1 cellular context compared by ENCODE assay signal in the genomic region with DNA sequence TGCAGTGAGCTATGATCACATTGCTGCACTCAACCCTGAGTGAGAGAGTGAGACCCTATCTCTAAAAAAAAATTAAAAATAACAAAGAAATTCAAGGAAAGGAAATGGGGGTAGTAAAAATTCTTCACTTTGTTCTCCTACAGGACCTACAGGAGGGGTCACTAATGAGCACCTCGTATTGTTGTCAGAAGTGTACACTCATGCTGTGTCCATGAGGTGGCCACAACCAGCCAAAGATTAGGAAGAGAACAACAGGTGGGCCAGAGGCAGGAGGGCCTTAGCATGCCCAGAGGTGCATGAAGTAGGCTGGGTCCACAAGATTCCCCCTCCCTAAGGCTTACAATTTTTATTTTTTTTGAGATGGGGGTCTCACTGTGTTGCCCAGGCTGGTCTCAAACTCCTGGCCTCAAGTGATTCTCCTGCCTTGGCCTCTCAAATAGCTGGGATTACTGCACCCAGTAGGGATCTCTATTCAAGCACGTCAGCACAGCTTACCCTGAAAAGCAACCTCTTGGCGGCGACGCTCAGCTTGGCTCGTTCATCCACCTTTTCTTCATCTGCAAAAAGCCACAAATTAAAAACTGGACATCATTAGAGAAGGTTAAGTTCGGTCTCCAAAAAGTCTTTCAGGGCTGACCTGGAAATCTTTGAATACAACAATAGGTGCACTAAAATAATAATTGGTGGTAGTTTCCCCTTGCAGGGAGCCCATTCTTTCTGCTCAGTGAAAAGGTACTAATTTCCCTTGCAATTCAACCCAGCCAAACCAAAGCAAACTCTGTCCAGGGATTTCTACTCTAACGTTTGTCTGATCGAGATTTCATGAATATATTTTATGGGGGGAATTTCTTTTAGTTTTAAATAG.
TF ChIP-seq lines count a peak whose summit lies in the region.

No MANE protein-coding gene starts in this region.

TF ChIP-seq in Ishikawa, 13 proteins besides CTCF, POLR2A, EP300 and RAD21 (continued from another document):
- TF ChIP-seq, protein P1, sequence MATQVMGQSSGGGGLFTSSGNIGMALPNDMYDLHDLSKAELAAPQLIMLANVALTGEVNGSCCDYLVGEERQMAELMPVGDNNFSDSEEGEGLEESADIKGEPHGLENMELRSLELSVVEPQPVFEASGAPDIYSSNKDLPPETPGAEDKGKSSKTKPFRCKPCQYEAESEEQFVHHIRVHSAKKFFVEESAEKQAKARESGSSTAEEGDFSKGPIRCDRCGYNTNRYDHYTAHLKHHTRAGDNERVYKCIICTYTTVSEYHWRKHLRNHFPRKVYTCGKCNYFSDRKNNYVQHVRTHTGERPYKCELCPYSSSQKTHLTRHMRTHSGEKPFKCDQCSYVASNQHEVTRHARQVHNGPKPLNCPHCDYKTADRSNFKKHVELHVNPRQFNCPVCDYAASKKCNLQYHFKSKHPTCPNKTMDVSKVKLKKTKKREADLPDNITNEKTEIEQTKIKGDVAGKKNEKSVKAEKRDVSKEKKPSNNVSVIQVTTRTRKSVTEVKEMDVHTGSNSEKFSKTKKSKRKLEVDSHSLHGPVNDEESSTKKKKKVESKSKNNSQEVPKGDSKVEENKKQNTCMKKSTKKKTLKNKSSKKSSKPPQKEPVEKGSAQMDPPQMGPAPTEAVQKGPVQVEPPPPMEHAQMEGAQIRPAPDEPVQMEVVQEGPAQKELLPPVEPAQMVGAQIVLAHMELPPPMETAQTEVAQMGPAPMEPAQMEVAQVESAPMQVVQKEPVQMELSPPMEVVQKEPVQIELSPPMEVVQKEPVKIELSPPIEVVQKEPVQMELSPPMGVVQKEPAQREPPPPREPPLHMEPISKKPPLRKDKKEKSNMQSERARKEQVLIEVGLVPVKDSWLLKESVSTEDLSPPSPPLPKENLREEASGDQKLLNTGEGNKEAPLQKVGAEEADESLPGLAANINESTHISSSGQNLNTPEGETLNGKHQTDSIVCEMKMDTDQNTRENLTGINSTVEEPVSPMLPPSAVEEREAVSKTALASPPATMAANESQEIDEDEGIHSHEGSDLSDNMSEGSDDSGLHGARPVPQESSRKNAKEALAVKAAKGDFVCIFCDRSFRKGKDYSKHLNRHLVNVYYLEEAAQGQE (IDR thresholded peaks at IDR 0.05; ENCODE audit: low read depth), result no peak
- peak; percentile 68 for TF ChIP-seq TEAD4 (IDR thresholded peaks at IDR 0.05)
- no peak for TF ChIP-seq EGR1 (IDR thresholded peaks at IDR 0.05)
- no peak for TF ChIP-seq YY1 (IDR thresholded peaks at IDR 0.05; ENCODE audit: low read depth)
- peak; percentile 92 for TF ChIP-seq NFIC (IDR thresholded peaks at IDR 0.05)
- peak; percentile 43; the same call in 1 of the 2 replicates for TF ChIP-seq CEBPB (IDR thresholded peaks at IDR 0.05)
- no peak for TF ChIP-seq TAF1 (IDR thresholded peaks at IDR 0.05; ENCODE audit: low read depth)
